Comparison of ENCODE assay signal across 31 cellular contexts in genomic region chr12:64514456-64514855, GRCh38.
"Had no signal": no experiment of that assay in that cellular context is flagged by ENCODE, and none has a peak within 500 bp of the region (broad histone marks: within the 10 kb centered on the region; RNA-seq: fewer than 3 reads in every experiment).

No MANE protein-coding gene starts in this region.

- H2AFZ ChIP-seq: parathyroid adenoma had no signal

- FAIRE-seq: small intestine, urothelium cell line had no signal

- H3K27me3 Mint-ChIP-seq: progenitor cell of endocrine pancreas; stimulated activated memory B cell treated with anti-CD40 and anti-IgM and Interleukin-4, amounts not matched to agents 10 μg/mL and 1 μg/mL and 100 μg/mL, for 72 hours had no signal

- H3K9me3 ChIP-seq: neutrophil, ovary, psoas muscle, right lobe of liver, sigmoid colon, thoracic aorta, thyroid gland, tibial nerve, upper lobe of left lung, vagina had no signal

- H3K27me3 ChIP-seq: neutrophil, ovary, right lobe of liver, sigmoid colon, thyroid gland, tibial nerve, upper lobe of left lung, vagina had no signal

- H3K4me1 ChIP-seq: parathyroid adenoma, psoas muscle, right lobe of liver, sigmoid colon, thyroid gland, tibial nerve, upper lobe of left lung, vagina had no signal

- H3K36me3 ChIP-seq: neutrophil, ovary, right lobe of liver, sigmoid colon, thoracic aorta, thyroid gland, tibial nerve, upper lobe of left lung, vagina had no signal

- H3K4me3 Mint-ChIP-seq: naive thymus-derived CD4-positive, alpha-beta T cell; natural killer cell; nephron; neural crest cell; stimulated activated memory B cell treated with anti-CD40 and anti-IgM and Interleukin-4, amounts not matched to agents 10 μg/mL and 1 μg/mL and 100 μg/mL, for 72 hours; stimulated activated naive CD8-positive, alpha-beta T cell treated with anti-CD3 and anti-CD28 coated beads, Interleukin-15, amount 100 ng/mL, for 72 hours had no signal

- ATAC-seq: naive thymus-derived CD4-positive, alpha-beta T cell; natural killer cell; psoas muscle; right cardiac atrium; right lobe of liver; stimulated activated memory B cell treated with anti-CD40 and anti-IgM and Interleukin-4, amounts not matched to agents 10 μg/mL and 1 μg/mL and 100 μg/mL, for 72 hours; stimulated activated naive CD8-positive, alpha-beta T cell treated with anti-CD3 and anti-CD28 coated beads, Interleukin-15, amount 100 ng/mL, for 72 hours; stimulated activated naive CD8-positive, alpha-beta T cell treated with anti-CD3 and anti-CD28 coated beads, Interleukin-15, Interleukin-2, amounts not matched to agents 100 U/mL and 50 U/mL, for 24 hours had no signal

- H3K9me3 Mint-ChIP-seq: naive thymus-derived CD4-positive, alpha-beta T cell; natural killer cell; nephron; neural crest cell; stimulated activated memory B cell treated with anti-CD40 and anti-IgM and Interleukin-4, amounts not matched to agents 10 μg/mL and 1 μg/mL and 100 μg/mL, for 72 hours; stimulated activated naive CD8-positive, alpha-beta T cell treated with anti-CD3 and anti-CD28 coated beads, Interleukin-15, amount 100 ng/mL, for 72 hours had no signal

- H3K27ac Mint-ChIP-seq: naive thymus-derived CD4-positive, alpha-beta T cell; natural killer cell; nephron; progenitor cell of endocrine pancreas; stimulated activated memory B cell treated with anti-CD40 and anti-IgM and Interleukin-4, amounts not matched to agents 10 μg/mL and 1 μg/mL and 100 μg/mL, for 72 hours had no signal

- H3K27ac ChIP-seq: neutrophil, ovary, parathyroid adenoma, psoas muscle, right lobe of liver, sigmoid colon, thoracic aorta, thyroid gland, tibial nerve, upper lobe of left lung, vagina had no signal

- H3K9ac ChIP-seq: parathyroid adenoma had no signal

- H3K36me3 Mint-ChIP-seq: naive thymus-derived CD4-positive, alpha-beta T cell; natural killer cell; stimulated activated memory B cell treated with anti-CD40 and anti-IgM and Interleukin-4, amounts not matched to agents 10 μg/mL and 1 μg/mL and 100 μg/mL, for 72 hours had no signal

- H3K79me2 ChIP-seq: parathyroid adenoma had no signal

- H3K4me1 Mint-ChIP-seq: natural killer cell; neural crest cell; stimulated activated memory B cell treated with anti-CD40 and anti-IgM and Interleukin-4, amounts not matched to agents 10 μg/mL and 1 μg/mL and 100 μg/mL, for 72 hours; stimulated activated naive CD8-positive, alpha-beta T cell treated with anti-CD3 and anti-CD28 coated beads, Interleukin-15, amount 100 ng/mL, for 72 hours had no signal

- H3K4me3 ChIP-seq: ovary, psoas muscle, right lobe of liver, sigmoid colon, thoracic aorta, thyroid gland, tibial nerve, upper lobe of left lung, vagina had no signal

- DNase-seq: naive thymus-derived CD4-positive, alpha-beta T cell; natural killer cell; nucleus accumbens; ovary; posterior cingulate gyrus; psoas muscle; right cardiac atrium; right lobe of liver; sigmoid colon; small intestine; stimulated activated CD4-positive, alpha-beta T cell treated with anti-CD3 and anti-CD28 coated beads, Interleukin-1b, Interleukin-23, amount 100 ng/mL, for 48 hours; stimulated activated CD4-positive, alpha-beta T cell treated with anti-CD3 and anti-CD28 coated beads, Interleukin-4, amount 100 ng/mL, for 1 hour; stimulated activated CD4-positive, alpha-beta T cell treated with anti-CD3 and anti-CD28 coated beads, Interleukin-4, amount 100 ng/mL, for 4 hours; stimulated activated CD8-positive, alpha-beta memory T cell treated with anti-CD3 and anti-CD28 coated beads, Interleukin-4, amount 100 ng/mL, for 48 hours; stimulated activated naive CD4-positive, alpha-beta T cell; stimulated activated naive CD8-positive, alpha-beta T cell treated with anti-CD3 and anti-CD28 coated beads, Interleukin-15, amount 100 ng/mL, for 72 hours; stimulated activated naive CD8-positive, alpha-beta T cell treated with anti-CD3 and anti-CD28 coated beads, Interleukin-15, Interleukin-2, amounts not matched to agents 100 U/mL and 50 U/mL, for 24 hours; substantia nigra; thyroid gland; trophoblast cell; upper lobe of left lung had no signal
